ENCODE assay signal across 27 cellular contexts in genomic region chr1:115531806-115532359, GRCh38.
A peak's percentile ranks its signal among the peaks of the same experiment; 100 is the strongest.
DNase-seq lines count a peak whose midpoint lies in the region; ATAC-seq and TF ChIP-seq lines count a peak whose summit lies in the region.
"Had no signal": no experiment of that assay in that cellular context is flagged by ENCODE, and none has a peak within 500 bp of the region (broad histone marks: within the 10 kb centered on the region; RNA-seq: fewer than 3 reads in every experiment).

No MANE protein-coding gene starts in this region.

- no peak overlapping the region for H3K9ac ChIP-seq in IMR-90 (ENCODE audit: low read depth, low read length)
- H3K9ac ChIP-seq in adipocyte (ENCODE audit: low read length) = no peak overlapping the region

- H3K4me1 ChIP-seq in IMR-90 (ENCODE audit: control insufficient read depth, insufficient read depth, low read length) (peaks cover 2% of the 10 kb centered on the region; the same call in 1 of the 2 replicates), adipocyte (ENCODE audit: control insufficient read depth, insufficient read depth, low read length) (peaks cover 10% of the 10 kb centered on the region), osteoblast (ENCODE audit: insufficient read depth, low read length) (peaks cover 8% of the 10 kb centered on the region)
- H3K4me1 ChIP-seq: breast epithelium, right lobe of liver, upper lobe of left lung had no signal

- intact Hi-C loops in IMR-90 (cut with micrococcal nuclease) = no loop called here

- dilution Hi-C loops in IMR-90 (cut with HindIII; ENCODE audit: low sequenced_read_pairs, unreplicated experiment) = no loop called here

- BruUV-seq in IMR-90 (replicated peaks; lab: Mats Ljungman, UMichigan) = no TSS peak

- H3K14ac ChIP-seq in IMR-90 (replicated peaks; ENCODE audit: low read depth, low read length) = no peak overlapping the region

- DNase-seq in IMR-90 = no peak
- DNase-seq in adipocyte (ENCODE audit: low read depth) = peak; percentile 61
- peak; percentile 39 for DNase-seq in fibroblast of the aortic adventitia (ENCODE audit: low read depth)
- DNase-seq in osteoblast (ENCODE audit: insufficient read length, low spot score, missing footprints) = no peak
- no peak for DNase-seq in GM13976 (ENCODE audit: low spot score)
- no peak for DNase-seq in cerebellar cortex (ENCODE audit: low spot score)
- no peak for DNase-seq in NCI-H2171 (lab: John Stamatoyannopoulos, UW)
- DNase-seq: activated CD4-positive, alpha-beta T cell treated with anti-CD3 and anti-CD28 coated beads for 36 hours; activated CD8-positive, alpha-beta memory T cell treated with anti-CD3 and anti-CD28 coated beads for 24 hours; activated gamma-delta T cell treated with Interleukin-2 at 50 U/mL for 16 hours; activated naive CD8-positive, alpha-beta T cell treated with anti-CD3 and anti-CD28 coated beads, Interleukin-2, amount 50 U/mL, for 24 hours; activated T-cell treated with anti-CD3 and anti-CD28 coated beads, Interleukin-2, amount 50 U/mL, for 1 hour; Calu3; cortex of kidney; DND-41; H9; NCI-H2029; NCI-H226; right lobe of liver; stimulated activated CD4-positive, alpha-beta T cell treated with anti-CD3 and anti-CD28 coated beads, Interleukin-4, amount 100 ng/mL, for 24 hours; substantia nigra; upper lobe of left lung had no signal

- no peak overlapping the region for H2BK15ac ChIP-seq in IMR-90 (ENCODE audit: low read depth, low read length)

- H2AK9ac ChIP-seq in IMR-90 (replicated peaks; ENCODE audit: low read depth, low read length, poor library complexity) = no peak overlapping the region

- H3K4me2 ChIP-seq in IMR-90 (ENCODE audit: low read depth, low read length) (peak overlapping the region; percentile 89), osteoblast (ENCODE audit: insufficient read depth, low read length) (peak overlapping the region; percentile 62)

- no peak overlapping the region for H3K4ac ChIP-seq in IMR-90 (ENCODE audit: low read depth, low read length)

- CTCF ChIA-PET in IMR-90 (lab: Yijun Ruan, JAX) = no interaction called here

- no peak overlapping the region for H3K23ac ChIP-seq in IMR-90 (ENCODE audit: low read depth, low read length)

- no peaks in the 10 kb centered on the region for H3K79me2 ChIP-seq in osteoblast (ENCODE audit: insufficient read depth, low read length)

- H3K18ac ChIP-seq in IMR-90 (ENCODE audit: low read depth, low read length) = peak overlapping the region; percentile 46; the same call in 1 of the 2 replicates

- no peak overlapping the region for H4K8ac ChIP-seq in IMR-90 (ENCODE audit: low read depth in 2 of 2, low read length in 2 of 2)

- no peak overlapping the region for H3K56ac ChIP-seq in IMR-90 (ENCODE audit: extremely low read depth, insufficient read depth, low read length)

- WGBS in IMR-90 (ENCODE audit: extremely low coverage in 2 of 2, insufficient read length in 1 of 2), 2 experiments = no CpG with 5 or more reads among the region's 5 CpGs

- H3K9me3 ChIP-seq in IMR-90 (ENCODE audit: control insufficient read depth, insufficient read depth, low read length) (no peaks in the 10 kb centered on the region), adipocyte (ENCODE audit: control insufficient read depth, low read length) (no peaks in the 10 kb centered on the region), osteoblast (ENCODE audit: low read depth, low read length) (no peaks in the 10 kb centered on the region)
- H3K9me3 ChIP-seq: right lobe of liver had no signal

- H2AFZ ChIP-seq in IMR-90 (replicated peaks; ENCODE audit: low read length, poor library complexity) (no peak overlapping the region), osteoblast (ENCODE audit: low read length) (peak overlapping the region; percentile 85)

- H3K79me1 ChIP-seq in IMR-90 (ENCODE audit: low read depth in 1 of 2, low read length in 2 of 2) = no peaks in the 10 kb centered on the region

- H4K5ac ChIP-seq in IMR-90 (ENCODE audit: low read depth, low read length) = no peak overlapping the region

- H2BK120ac ChIP-seq in IMR-90 (ENCODE audit: low read depth, low read length) = no peak overlapping the region

- peaks cover 2% of the 10 kb centered on the region; the same call in 1 of the 2 replicates for H3K9me1 ChIP-seq in IMR-90 (ENCODE audit: insufficient read depth, low read length)

- TF ChIP-seq CTCF in IMR-90 (conservative IDR thresholded peaks at IDR 0.05; ENCODE audit: low read depth, low read length) = no peak
- TF ChIP-seq CTCF in fibroblast of the aortic adventitia (IDR thresholded peaks at IDR 0.05; ENCODE audit: insufficient read depth, low read length) = no peak
- no peak for TF ChIP-seq CTCF in osteoblast (IDR thresholded peaks at IDR 0.05; ENCODE audit: extremely low read depth, low read depth, low read length)
- TF ChIP-seq CTCF in GM13976 (IDR thresholded peaks at IDR 0.05; ENCODE audit: borderline replicate concordance, control extremely low read depth, extremely low read depth, insufficient read depth, missing control alignments) = no peak

- ATAC-seq in IMR-90 (ENCODE audit: low read depth) = peak; percentile 50; the same call in 1 of the 2 replicates
- ATAC-seq: activated CD4-positive, alpha-beta T cell treated with anti-CD3 and anti-CD28 coated beads for 36 hours; activated naive CD8-positive, alpha-beta T cell treated with anti-CD3 and anti-CD28 coated beads, Interleukin-2, amount 50 U/mL, for 24 hours; natural killer cell treated with Interleukin-12 subunit alpha and Interleukin-12 subunit beta and Interleukin-15 and Interleukin-18, amount 100 ng/mL, for 72 hours; right lobe of liver; stimulated activated memory B cell treated with anti-CD40 and anti-IgM and Interleukin-4, amounts not matched to agents 10 μg/mL and 1 μg/mL and 100 μg/mL, for 72 hours had no signal

- POLR2A ChIA-PET in IMR-90 (lab: Charles Lee; ENCODE audit: unreplicated experiment) = no interaction called here

- H3K36me3 ChIP-seq in IMR-90 (ENCODE audit: control insufficient read depth, insufficient read depth, low read length) = no peaks in the 10 kb centered on the region
- no peaks in the 10 kb centered on the region for H3K36me3 ChIP-seq in adipocyte (ENCODE audit: control insufficient read depth, insufficient read depth, low read length, severe bottlenecking)
- no peaks in the 10 kb centered on the region for H3K36me3 ChIP-seq in osteoblast (ENCODE audit: insufficient read depth, low read length)
- H3K36me3 ChIP-seq: breast epithelium, esophagus muscularis mucosa, right lobe of liver, upper lobe of left lung had no signal

- peak overlapping the region; percentile 30; the same call in 1 of the 2 replicates for H3K4me3 ChIP-seq in IMR-90 (ENCODE audit: insufficient read depth, low read depth, low read length)
- H3K4me3 ChIP-seq in adipocyte (ENCODE audit: low read length) = peak overlapping the region; percentile 49
- H3K4me3 ChIP-seq in fibroblast of the aortic adventitia (ENCODE audit: low read depth, low read length) = no peak overlapping the region
- H3K4me3 ChIP-seq in osteoblast (ENCODE audit: insufficient read depth, low read length) = no peak overlapping the region
- H3K4me3 ChIP-seq: breast epithelium, esophagus muscularis mucosa, right lobe of liver, upper lobe of left lung had no signal

- TF ChIP-seq RAD21 in IMR-90 (IDR thresholded peaks at IDR 0.05; ENCODE audit: low read length) = no peak

- no peak overlapping the region for H2BK5ac ChIP-seq in IMR-90 (ENCODE audit: low read depth, low read length, poor library complexity, severe bottlenecking)

- no peak overlapping the region for H2AK5ac ChIP-seq in IMR-90 (ENCODE audit: low read depth, low read length)

- in situ Hi-C loops in IMR-90 (cut with MboI; ENCODE audit: low sequenced_read_pairs) (no loop called here), GM13976 (cut with MboI; ENCODE audit: low sequenced_read_pairs, unreplicated experiment) (no loop called here)

- H3K27me3 ChIP-seq in IMR-90 (ENCODE audit: control insufficient read depth, insufficient read depth, low read length) (no peaks in the 10 kb centered on the region), adipocyte (replicated peaks; ENCODE audit: control insufficient read depth, insufficient read depth, low read length) (no peaks in the 10 kb centered on the region), osteoblast (ENCODE audit: insufficient read depth, low read length) (no peaks in the 10 kb centered on the region)
- H3K27me3 ChIP-seq: breast epithelium, esophagus muscularis mucosa, right lobe of liver, upper lobe of left lung had no signal

- TF ChIP-seq POLR2A in IMR-90 (IDR thresholded peaks at IDR 0.05; ENCODE audit: low read depth, low read length) = no peak

- H4K20me1 ChIP-seq in IMR-90 (ENCODE audit: insufficient read depth, low read length) = no peaks in the 10 kb centered on the region
- H4K20me1 ChIP-seq in osteoblast (ENCODE audit: insufficient read depth, low read length) = no peaks in the 10 kb centered on the region

- no peak overlapping the region for H2BK20ac ChIP-seq in IMR-90 (ENCODE audit: low read depth, low read length)

- H3K27ac ChIP-seq in IMR-90 (ENCODE audit: insufficient read depth, low read length) (no peak overlapping the region), osteoblast (ENCODE audit: low read depth, low read length) (no peak overlapping the region)
- H3K27ac ChIP-seq: breast epithelium, esophagus muscularis mucosa, right lobe of liver, RWPE1, upper lobe of left lung had no signal

- H4K91ac ChIP-seq in IMR-90 (ENCODE audit: insufficient read depth, low read depth, low read length) = no peak overlapping the region

TF ChIP-seq in IMR-90, 13 proteins besides CTCF, POLR2A, EP300 and RAD21:
- TF ChIP-seq BHLHE40 (IDR thresholded peaks at IDR 0.05; ENCODE audit: low read depth, low read length) (no peak), CEBPB (IDR thresholded peaks at IDR 0.05; ENCODE audit: low read depth, low read length) (peak; percentile 20; the same call in 1 of the 2 replicates), SMC3 (IDR thresholded peaks at IDR 0.05; ENCODE audit: low read depth, low read length) (no peak), RFX5 (IDR thresholded peaks at IDR 0.05; ENCODE audit: low read depth, low read length) (no peak), USF2 (IDR thresholded peaks at IDR 0.05; ENCODE audit: low read depth, low read length) (no peak)

Comparison
In these comparisons a context has a peak if more than half of its experiments do, and no peak if none do; other contexts are left out.
1. DNase-seq: peak in adipocyte (single experiment) and fibroblast of the aortic adventitia (single experiment); none in IMR-90 (single experiment), osteoblast (single experiment), GM13976 (single experiment), cerebellar cortex (single experiment) and NCI-H2171 (single experiment).
2. H3K4me3 ChIP-seq: peak in IMR-90 (single experiment) and adipocyte (single experiment); none in fibroblast of the aortic adventitia (single experiment) and osteoblast (single experiment).